Comparison of ENCODE assay signal across 24 cellular contexts in genomic region chr3:20064387-20064786, GRCh38. TPM values are rescaled to one million over a fixed set of nuclear protein-coding genes. Genes with fewer than 3 reads are reported as not detected.
"Had no signal": no experiment of that assay in that cellular context is flagged by ENCODE, and none has a peak within 500 bp of the region (broad histone marks: within the 10 kb centered on the region; RNA-seq: fewer than 3 reads in every experiment).

No MANE protein-coding gene starts in this region.

- H3K4me2 ChIP-seq: smooth muscle cell had no signal

- H3K27me3 Mint-ChIP-seq: activated CD8-positive, alpha-beta T cell treated with anti-CD3 and anti-CD28 coated beads for 36 hours; naive thymus-derived CD4-positive, alpha-beta T cell had no signal

- H3K9me3 ChIP-seq: gastrocnemius medialis, heart left ventricle, neutrophil, pancreas, thoracic aorta, upper lobe of right lung had no signal

- ATAC-seq: activated CD8-positive, alpha-beta T cell treated with anti-CD3 and anti-CD28 coated beads for 36 hours; gastrocnemius medialis; naive thymus-derived CD4-positive, alpha-beta T cell; sciatic nerve; upper lobe of right lung; WTC11 had no signal

- H3K36me3 ChIP-seq: gastrocnemius medialis, heart left ventricle, neutrophil, pancreas, thoracic aorta, upper lobe of right lung had no signal

- DNase-seq: activated CD4-positive, alpha-beta T cell treated with anti-CD3 and anti-CD28 coated beads for 48 hours; activated CD8-positive, alpha-beta T cell treated with anti-CD3 and anti-CD28 coated beads for 36 hours; activated naive CD4-positive, alpha-beta T cell treated with anti-CD3 and anti-CD28 coated beads for 36 hours; activated T-cell treated with anti-CD3 and anti-CD28 coated beads, Interleukin-2, amount 50 U/mL, for 1 hour; dermis blood vessel endothelial cell; effector memory CD4-positive, alpha-beta T cell; gastrocnemius medialis; heart left ventricle; mesendoderm; naive thymus-derived CD4-positive, alpha-beta T cell; pancreas; stimulated activated CD4-positive, alpha-beta T cell treated with anti-CD3 and anti-CD28 coated beads, Interleukin-4, amount 100 ng/mL, for 1 hour; upper lobe of right lung had no signal

- H3K4me3 Mint-ChIP-seq: activated CD8-positive, alpha-beta T cell treated with anti-CD3 and anti-CD28 coated beads for 36 hours; activated naive CD4-positive, alpha-beta T cell treated with anti-CD3 and anti-CD28 coated beads for 36 hours; naive thymus-derived CD4-positive, alpha-beta T cell; T-helper 2 cell treated with Interferon-gamma antibody and Interleukin-4, amounts not matched to agents 5 μg/mL and 100 μg/mL, for 36 hours; WTC11 had no signal

- FAIRE-seq: pancreas, TTC549 had no signal

- H3K27me3 ChIP-seq: gastrocnemius medialis, heart left ventricle, neutrophil, pancreas, upper lobe of right lung had no signal

- H3K27ac Mint-ChIP-seq: activated CD8-positive, alpha-beta T cell treated with anti-CD3 and anti-CD28 coated beads for 36 hours; activated naive CD4-positive, alpha-beta T cell treated with anti-CD3 and anti-CD28 coated beads for 36 hours; activated T-helper 2 cell treated with anti-CD3 and anti-CD28 coated beads, Interferon-gamma antibody, Interleukin-2, Interleukin-4, amounts not matched to agents 10 μg/mL and 5 μg/mL and 100 μg/mL, durations not matched to agents 14 hours and 24 hours and 36 hours; T-helper 2 cell treated with Interferon-gamma antibody and Interleukin-4, amounts not matched to agents 5 μg/mL and 100 μg/mL, for 36 hours; WTC11 had no signal

- H3K27ac ChIP-seq: neutrophil, pancreas, thoracic aorta, upper lobe of right lung had no signal

- H3K36me3 Mint-ChIP-seq: WTC11 had no signal

- H3K4me3 ChIP-seq: gastrocnemius medialis, heart left ventricle, pancreas, smooth muscle cell, thoracic aorta, upper lobe of right lung had no signal

- H3K9me3 Mint-ChIP-seq: activated CD8-positive, alpha-beta T cell treated with anti-CD3 and anti-CD28 coated beads for 36 hours; activated naive CD4-positive, alpha-beta T cell treated with anti-CD3 and anti-CD28 coated beads for 36 hours; activated T-helper 2 cell treated with anti-CD3 and anti-CD28 coated beads, Interferon-gamma antibody, Interleukin-2, Interleukin-4, amounts not matched to agents 10 μg/mL and 5 μg/mL and 100 μg/mL, durations not matched to agents 14 hours and 24 hours and 36 hours; T-helper 2 cell treated with Interferon-gamma antibody and Interleukin-4, amounts not matched to agents 5 μg/mL and 100 μg/mL, for 36 hours had no signal

RNA-seq across cellular contexts. Expression of gene PP2D1, which starts 52.3 kb away (rescaled TPM):
- total RNA-seq: activated CD8-positive, alpha-beta T cell treated with anti-CD3 and anti-CD28 coated beads for 36 hours; activated naive CD4-positive, alpha-beta T cell treated with anti-CD3 and anti-CD28 coated beads for 36 hours; activated T-helper 2 cell treated with anti-CD3 and anti-CD28 coated beads, Interferon-gamma antibody, Interleukin-2, Interleukin-4, amounts not matched to agents 10 μg/mL and 5 μg/mL and 100 μg/mL, durations not matched to agents 14 hours and 24 hours and 36 hours; cerebellum; dermis blood vessel endothelial cell; gastrocnemius medialis; heart left ventricle; lower leg skin; mucosa of gallbladder; naive thymus-derived CD4-positive, alpha-beta T cell; pancreas; sciatic nerve; smooth muscle cell; thoracic aorta; upper lobe of right lung; WTC11 had no signal
- polyA plus RNA-seq: heart left ventricle, pancreas had no signal
